In genomic region chr17:81120149-81120484, GRCh38 we compare ENCODE assay signal across 13 cellular contexts. TPM values are rescaled to one million over a fixed set of nuclear protein-coding genes. Genes with fewer than 3 reads are reported as not detected.
DNase-seq lines count a peak whose midpoint lies in the region; ATAC-seq, FAIRE-seq and TF ChIP-seq lines count a peak whose summit lies in the region.
"Had no signal": no experiment of that assay in that cellular context is flagged by ENCODE, and none has a peak within 500 bp of the region (broad histone marks: within the 10 kb centered on the region; RNA-seq: fewer than 3 reads in every experiment).

No MANE protein-coding gene starts in this region.

- no peaks in the 10 kb centered on the region for H3K9me1 ChIP-seq in K562 (ENCODE audit: control insufficient read depth, insufficient read depth, low read length)

- POLR2A ChIA-PET in HepG2 (lab: Yijun Ruan, JAX), result no interaction called here
- POLR2A ChIA-PET in K562 (lab: Yijun Ruan, JAX), result interaction anchor here (0.6 kb wide), 1 partner anchor 139 kb away, joined by 3 read pairs; no protein-coding TSS in a partner anchor

- H3K4me3 ChIP-seq in HepG2 (replicated peaks in 1 of 3; ENCODE audit: insufficient read depth in 1 of 3, low read depth in 2 of 3, low read length in 3 of 3), result no peak overlapping the region
- no peak overlapping the region for H3K4me3 ChIP-seq in right lobe of liver
- H3K4me3 ChIP-seq in K562, result peak overlapping the region; percentile 52
- no peak overlapping the region for H3K4me3 ChIP-seq in mesendoderm (ENCODE audit: low read length)

- no peak overlapping the region for H4K5ac ChIP-seq in mesendoderm (ENCODE audit: low read length)

- no peak overlapping the region for H4K8ac ChIP-seq in mesendoderm (ENCODE audit: low read depth, low read length)

- H3K4ac ChIP-seq in mesendoderm (ENCODE audit: low read depth, low read length), result no peak overlapping the region

- no peak overlapping the region for H2BK120ac ChIP-seq in mesendoderm (ENCODE audit: low read depth, low read length)

- H3K36me3 ChIP-seq in HepG2 (replicated peaks in 1 of 2; ENCODE audit: control insufficient read depth in 1 of 2, insufficient read depth in 2 of 2, low read length in 2 of 2), result no peaks in the 10 kb centered on the region; a peak in 1 of 5 replicates
- no peaks in the 10 kb centered on the region for H3K36me3 ChIP-seq in right lobe of liver
- peaks cover 3% of the 10 kb centered on the region; the same call in 1 of the 3 replicates for H3K36me3 ChIP-seq in K562 (ENCODE audit: control insufficient read depth, insufficient read depth, low read length)
- no peaks in the 10 kb centered on the region for H3K36me3 ChIP-seq in mesendoderm (ENCODE audit: control insufficient read depth, insufficient read depth, low read length)

- H2BK15ac ChIP-seq in mesendoderm (replicated peaks; ENCODE audit: low read depth), result no peak overlapping the region

- ATAC-seq in HepG2 (no peak), right lobe of liver (no peak), K562 (peak; percentile 5), GM18519 (IDR thresholded peaks at IDR 0.05; ENCODE audit: low FRiP score, unreplicated experiment) (no peak)

- no peak overlapping the region for H3K4me2 ChIP-seq in HepG2 (ENCODE audit: low read depth, low read length)
- peak overlapping the region; percentile 33 for H3K4me2 ChIP-seq in K562 (ENCODE audit: insufficient read depth, low read length)
- no peak overlapping the region for H3K4me2 ChIP-seq in mesendoderm (ENCODE audit: low read length)

- CTCF ChIA-PET in HepG2 (lab: Yijun Ruan, JAX; ENCODE audit: low intra/inter-chr PET ratio, low total read pairs), result no interaction called here
- CTCF ChIA-PET in K562 (lab: Yijun Ruan, JAX; ENCODE audit: low intra/inter-chr PET ratio), result no interaction called here

- no peaks in the 10 kb centered on the region for H3K79me1 ChIP-seq in mesendoderm (ENCODE audit: low read length)

- in situ Hi-C loops in HepG2 (cut with HindIII; ENCODE audit: extremely low pct_ligation_motif_present, low pct_unique_long_range_greater_than_20kb) (no loop called here), K562 (cut with MboI) (no loop called here)

- no peak overlapping the region for H2AFZ ChIP-seq in HepG2 (ENCODE audit: low read length)
- H2AFZ ChIP-seq in K562 (ENCODE audit: low read depth, low read length), result peak overlapping the region; percentile 97

- no peak overlapping the region for H2BK5ac ChIP-seq in mesendoderm (ENCODE audit: low read length)

- H3K9me3 ChIP-seq in HepG2 (ENCODE audit: low read length), result no peaks in the 10 kb centered on the region
- H3K9me3 ChIP-seq in right lobe of liver, result no peaks in the 10 kb centered on the region
- no peaks in the 10 kb centered on the region for H3K9me3 ChIP-seq in K562 (replicated peaks; ENCODE audit: control insufficient read depth, insufficient read depth, low read depth, low read length)
- H3K9me3 ChIP-seq: tibial artery had no signal

- no TSS peak for BruUV-seq in HepG2 (replicated peaks; lab: Mats Ljungman, UMichigan)
- BruUV-seq in K562 (replicated peaks; lab: Mats Ljungman, UMichigan), result no TSS peak

- H3K18ac ChIP-seq in mesendoderm (ENCODE audit: low read length), result no peak overlapping the region

- intact Hi-C loops in HepG2 (cut with micrococcal nuclease; ENCODE audit: unreplicated experiment) (no loop called here), right lobe of liver (cut with DNase I) (no loop called here), K562 (cut with micrococcal nuclease) (no loop called here)

- no peak overlapping the region for H3K23ac ChIP-seq in mesendoderm (ENCODE audit: low read length)

- 98% methylated on average over 33 of the region's 33 CpGs for WGBS in HepG2 (ENCODE audit: low lambda C conversion rate)
- WGBS in right lobe of liver (ENCODE audit: insufficient coverage, low coverage, low lambda C conversion rate, missing lambda C conversion rate), result 71% methylated on average over 4 of the region's 33 CpGs
- WGBS in K562 (ENCODE audit: insufficient coverage, low coverage, missing lambda C conversion rate), result 58% methylated on average over 27 of the region's 33 CpGs
- WGBS in mesendoderm (ENCODE audit: extremely low coverage, insufficient coverage, low lambda C conversion rate), result no CpG with 5 or more reads among the region's 33 CpGs

- no peak for DNase-seq in HepG2 (ENCODE audit: low spot score)
- DNase-seq in right lobe of liver, result no peak
- no peak for DNase-seq in K562 (ENCODE audit: extremely low read depth in 1 of 4, low spot score in 3 of 4)
- no peak for DNase-seq in mesendoderm
- no peak for DNase-seq in NOMO-1 treated with dmso at 0.1 percent for 144 hours (lab: John Stamatoyannopoulos, UW; ENCODE audit: unreplicated experiment)
- DNase-seq in HuH-7.5 (ENCODE audit: low spot score), result no peak
- no peak for DNase-seq in D721Med (ENCODE audit: insufficient read length, low spot score)
- DNase-seq: tibial artery had no signal

- TF ChIP-seq RAD21 in HepG2 (CRISPR knock-in tag; IDR thresholded peaks at IDR 0.05) (no peak), K562 (CRISPR knock-in tag; conservative IDR thresholded peaks at IDR 0.05 in 1 of 2, IDR thresholded peaks at IDR 0.05 in 1 of 2) (no peak)

- FAIRE-seq in HepG2 (lab: Jason Lieb, UNC) (no peak), K562 (lab: Jason Lieb, UNC) (no peak), D721Med (lab: Jason Lieb, UNC) (no peak)

- H2AK5ac ChIP-seq in mesendoderm (ENCODE audit: low read length), result no peak overlapping the region

- TF ChIP-seq CTCF in HepG2 (CRISPR knock-in tag; IDR thresholded peaks at IDR 0.05) (no peak), right lobe of liver (IDR thresholded peaks at IDR 0.05) (no peak), K562 (IDR thresholded peaks at IDR 0.05 in 2 of 3, conservative IDR thresholded peaks at IDR 0.05 in 1 of 3; ENCODE audit: insufficient read depth in 2 of 3, low read depth in 1 of 3, low read length in 3 of 3) (no peak), D721Med (IDR thresholded peaks at IDR 0.05; ENCODE audit: insufficient read depth, missing control alignments) (no peak)

- no peaks in the 10 kb centered on the region for H4K20me1 ChIP-seq in HepG2 (ENCODE audit: insufficient read depth, low read length)
- 0 out of 2 replicates have a peak, but pooled peaks cover 4% of the 10 kb centered on the region for H4K20me1 ChIP-seq in K562 (replicated peaks; ENCODE audit: control insufficient read depth, insufficient read depth, low read length)

- H3K27me3 ChIP-seq in HepG2 (ENCODE audit: control insufficient read depth in 1 of 2, insufficient read depth in 2 of 2, low read length in 2 of 2), result no peaks in the 10 kb centered on the region
- H3K27me3 ChIP-seq in right lobe of liver, result no peaks in the 10 kb centered on the region
- H3K27me3 ChIP-seq in K562 (ENCODE audit: control insufficient read depth in 2 of 2, insufficient read depth in 2 of 2, low read length in 2 of 2), result peaks cover 0 to 13% of the 10 kb centered on the region in 2 experiments; a peak in 2 of 5 replicates
- H3K27me3 ChIP-seq in mesendoderm (ENCODE audit: insufficient read depth, low read length, poor library complexity), result no peaks in the 10 kb centered on the region

- peak overlapping the region; percentile 42 for H3K56ac ChIP-seq in mesendoderm (ENCODE audit: low read length)

- TF ChIP-seq EP300 in HepG2 (IDR thresholded peaks at IDR 0.05; ENCODE audit: low read depth in 2 of 2, low read length in 2 of 2) (no peak), HepG2 (CRISPR knock-in tag; IDR thresholded peaks at IDR 0.05; ENCODE audit: borderline replicate concordance) (no peak), K562 (IDR thresholded peaks at IDR 0.05; ENCODE audit: low read length) (no peak)

- no peak overlapping the region for H3K9ac ChIP-seq in HepG2 (ENCODE audit: insufficient read depth, low read depth, low read length)
- peak overlapping the region; percentile 53 to 56; a peak in 3 of 4 replicates for H3K9ac ChIP-seq in K562 (ENCODE audit: insufficient read depth in 1 of 2, low read depth in 2 of 2, low read length in 2 of 2)
- no peak overlapping the region for H3K9ac ChIP-seq in mesendoderm (ENCODE audit: low read length)

- H3K79me2 ChIP-seq in HepG2 (ENCODE audit: insufficient read depth, low read length) (no peaks in the 10 kb centered on the region), K562 (ENCODE audit: control insufficient read depth, insufficient read depth, low read length) (no peaks in the 10 kb centered on the region), mesendoderm (ENCODE audit: control insufficient read depth, insufficient read depth, low read length) (no peaks in the 10 kb centered on the region)

- TF ChIP-seq POLR2A in HepG2 (IDR thresholded peaks at IDR 0.05; ENCODE audit: insufficient read depth in 1 of 2, low read depth in 2 of 2, low read length in 2 of 2) (no peak), right lobe of liver (IDR thresholded peaks at IDR 0.05) (no peak), K562 (conservative IDR thresholded peaks at IDR 0.05) (no peak)

- H3K4me1 ChIP-seq in HepG2 (ENCODE audit: insufficient read depth, low read length) (no peaks in the 10 kb centered on the region), right lobe of liver (peaks cover 0 to 23% (median 8%) of the 10 kb centered on the region in 4 donors), K562 (replicated peaks in 1 of 2; ENCODE audit: control insufficient read depth in 2 of 2, insufficient read depth in 2 of 2, low read length in 2 of 2) (peaks cover 0 to 94% of the 10 kb centered on the region in 2 experiments; a peak in 4 of 5 replicates), mesendoderm (ENCODE audit: control insufficient read depth, low read depth, low read length) (no peaks in the 10 kb centered on the region)

- H3K27ac ChIP-seq in HepG2 (ENCODE audit: extremely low read length, insufficient read depth, low read length) (no peak overlapping the region), right lobe of liver (no peak overlapping the region), K562 (ENCODE audit: extremely low read depth, low read depth, low read length) (peak overlapping the region; percentile 63; the same call in 2 of the 3 replicates), mesendoderm (ENCODE audit: low read depth, low read length) (no peak overlapping the region)
- H3K27ac ChIP-seq: tibial artery had no signal

RNA-seq across cellular contexts. Expression of gene PVALEF, which starts 45.2 kb away (rescaled TPM):
- total RNA-seq in HepG2 (2016; rRNA removed; fragmentation: Illumina TruSeq; extraction: Trizol) (0.18 TPM in 1 of 2 replicates, not detected in the other), right lobe of liver (not detected), K562 (2014; rRNA removed) (not detected in 2 replicates), K562 (2014; rRNA removed; fragmentation: Illumina TruSeq; extraction: Trizol) (not detected in 2 replicates), K562 (2015; rRNA removed; fragmentation: Illumina TruSeq; extraction: Trizol) (not detected in 2 replicates), K562 (2021) (not detected in 2 replicates)
- total RNA-seq in HepG2 (2016; cell fraction: cytosol; rRNA removed; fragmentation: Illumina TruSeq; extraction: Trizol; ENCODE audit: low read depth), result 0.40 and 0.53 TPM in 2 replicates
- total RNA-seq in HepG2 (2016; cell fraction: insoluble cytoplasmic fraction; rRNA removed; fragmentation: Illumina TruSeq; extraction: Trizol), result 0.13 and 0.22 TPM in 2 replicates
- total RNA-seq in HepG2 (2016; cell fraction: membrane; rRNA removed; fragmentation: Illumina TruSeq; extraction: Trizol), result 0.25 and 0.28 TPM in 2 replicates
- 0.28 TPM in 1 of 2 replicates, not detected in the other for total RNA-seq in HepG2 (2016; cell fraction: nucleus; rRNA removed; fragmentation: Illumina TruSeq; extraction: Trizol)
- polyA plus RNA-seq in HepG2 (2011; rRNA removed) (0.18 and 0.24 TPM in 2 replicates), K562 (2011; rRNA removed) (not detected in 2 replicates), K562 (2014; fragmentation: Illumina TruSeq; extraction: Trizol) (not detected in 2 replicates), K562 (2014; fragmentation: Nextera tagmentation; extraction: Ambion mirVana) (not detected), K562 (2014; rRNA removed) (not detected in 2 replicates)
- polyA plus RNA-seq in HepG2 (2011; cell fraction: cytosol; rRNA removed), result 0.11 TPM in 1 of 2 replicates, not detected in the other
- 0.21 and 0.42 TPM in 2 replicates for polyA plus RNA-seq in HepG2 (2011; cell fraction: nucleus; rRNA removed)
- polyA plus RNA-seq in HepG2 (2012), result not detected in 2 replicates
- 0.29 and 0.34 TPM in 2 replicates for polyA plus RNA-seq in HepG2 (2016; cell fraction: cytosol; fragmentation: Illumina TruSeq; extraction: Trizol; ENCODE audit: low read depth)
- 0.39 and 0.44 TPM in 2 replicates for polyA plus RNA-seq in HepG2 (2016; cell fraction: insoluble cytoplasmic fraction; fragmentation: Illumina TruSeq; extraction: Trizol; ENCODE audit: low read depth)
- polyA plus RNA-seq in HepG2 (2016; cell fraction: membrane; fragmentation: Illumina TruSeq; extraction: Trizol; ENCODE audit: low read depth), result 0.14 and 0.19 TPM in 2 replicates
- polyA plus RNA-seq in HepG2 (2016; cell fraction: nucleus; fragmentation: Illumina TruSeq; extraction: Trizol; ENCODE audit: insufficient read depth, low read depth), result 0.36 TPM in 1 of 2 replicates, not detected in the other
- polyA minus RNA-seq in HepG2 (2011; rRNA and poly(A)+ RNA removed; ENCODE audit: low replicate concordance), result 0.09 and 0.18 TPM in 2 replicates
- polyA minus RNA-seq in HepG2 (2011; cell fraction: cytosol; rRNA and poly(A)+ RNA removed), result not detected in 2 replicates
- polyA minus RNA-seq in HepG2 (2011; cell fraction: nucleus; rRNA and poly(A)+ RNA removed), result not detected in 2 replicates
- not detected in 2 replicates for total RNA-seq in K562 (2011; cell fraction: chromatin; rRNA removed; ENCODE audit: low replicate concordance)
- total RNA-seq in K562 (2011; cell fraction: nucleolus; rRNA removed), result not detected in 2 replicates
- total RNA-seq in K562 (2011; cell fraction: nucleoplasm; rRNA removed), result not detected in 2 replicates
- not detected in 2 replicates for polyA plus RNA-seq in K562 (2011; cell fraction: cytosol; rRNA removed)
- polyA plus RNA-seq in K562 (2011; cell fraction: nucleus; rRNA removed), result not detected in 2 replicates
- polyA plus RNA-seq in K562 (2012), result not detected in 2 replicates
- not detected in 2 replicates for polyA minus RNA-seq in K562 (2011; rRNA and poly(A)+ RNA removed)
- not detected in 2 replicates for polyA minus RNA-seq in K562 (2011; cell fraction: cytosol; rRNA and poly(A)+ RNA removed)
- not detected in 2 replicates for polyA minus RNA-seq in K562 (2011; cell fraction: nucleus; rRNA and poly(A)+ RNA removed)
- polyA plus RNA-seq in mesendoderm (2013, experiment 1 of 2), result not detected
- not detected for polyA plus RNA-seq in mesendoderm (2013, experiment 2 of 2)
- total RNA-seq: activated CD8-positive, alpha-beta memory T cell treated with anti-CD3 and anti-CD28 coated beads for 36 hours; cardiac septum; occipital lobe; SK-MEL-5 had no signal

RNA-seq across cellular contexts. Expression of gene AATK, which starts 45.9 kb away (rescaled TPM):
- 6.1 and 8.4 TPM in 2 replicates for total RNA-seq in HepG2 (2016; rRNA removed; fragmentation: Illumina TruSeq; extraction: Trizol)
- total RNA-seq in HepG2 (2016; cell fraction: cytosol; rRNA removed; fragmentation: Illumina TruSeq; extraction: Trizol; ENCODE audit: low read depth), result 1.5 and 2.0 TPM in 2 replicates
- 5.3 and 9.5 TPM in 2 replicates for total RNA-seq in HepG2 (2016; cell fraction: insoluble cytoplasmic fraction; rRNA removed; fragmentation: Illumina TruSeq; extraction: Trizol)
- 2.9 and 3.0 TPM in 2 replicates for total RNA-seq in HepG2 (2016; cell fraction: membrane; rRNA removed; fragmentation: Illumina TruSeq; extraction: Trizol)
- 9.7 and 12.6 TPM in 2 replicates for total RNA-seq in HepG2 (2016; cell fraction: nucleus; rRNA removed; fragmentation: Illumina TruSeq; extraction: Trizol)
- polyA plus RNA-seq in HepG2 (2011; rRNA removed), result 2.9 and 5.2 TPM in 2 replicates
- 2.9 and 4.3 TPM in 2 replicates for polyA plus RNA-seq in HepG2 (2011; cell fraction: cytosol; rRNA removed)
- polyA plus RNA-seq in HepG2 (2011; cell fraction: nucleus; rRNA removed), result 15.0 and 16.5 TPM in 2 replicates
- polyA plus RNA-seq in HepG2 (2012), result 4.4 and 8.0 TPM in 2 replicates
- 0.54 and 0.65 TPM in 2 replicates for polyA plus RNA-seq in HepG2 (2016; cell fraction: cytosol; fragmentation: Illumina TruSeq; extraction: Trizol; ENCODE audit: low read depth)
- polyA plus RNA-seq in HepG2 (2016; cell fraction: insoluble cytoplasmic fraction; fragmentation: Illumina TruSeq; extraction: Trizol; ENCODE audit: low read depth), result 5.7 and 6.0 TPM in 2 replicates
- 1.1 and 1.8 TPM in 2 replicates for polyA plus RNA-seq in HepG2 (2016; cell fraction: membrane; fragmentation: Illumina TruSeq; extraction: Trizol; ENCODE audit: low read depth)
- 14.7 and 18.3 TPM in 2 replicates for polyA plus RNA-seq in HepG2 (2016; cell fraction: nucleus; fragmentation: Illumina TruSeq; extraction: Trizol; ENCODE audit: insufficient read depth, low read depth)
- 20.3 and 42.0 TPM in 2 replicates for polyA minus RNA-seq in HepG2 (2011; rRNA and poly(A)+ RNA removed; ENCODE audit: low replicate concordance)
- 7.4 and 11.0 TPM in 2 replicates for polyA minus RNA-seq in HepG2 (2011; cell fraction: cytosol; rRNA and poly(A)+ RNA removed)
- 3.6 and 4.6 TPM in 2 replicates for polyA minus RNA-seq in HepG2 (2011; cell fraction: nucleus; rRNA and poly(A)+ RNA removed)
- 1 to 10 TPM in 2 of 6 experiments, under 1 TPM in 4; 0.31 to 1.2 (median 0.86) TPM for total RNA-seq in right lobe of liver
- total RNA-seq in K562 (2011; cell fraction: chromatin; rRNA removed; ENCODE audit: low replicate concordance), result 0.63 and 1.3 TPM in 2 replicates
- total RNA-seq in K562 (2011; cell fraction: nucleolus; rRNA removed), result 1.3 TPM in 2 replicates
- 0.84 and 1.1 TPM in 2 replicates for total RNA-seq in K562 (2011; cell fraction: nucleoplasm; rRNA removed)
- 0.24 TPM in 1 of 2 replicates, not detected in the other for total RNA-seq in K562 (2014; rRNA removed)
- 0.10 TPM in 1 of 2 replicates, not detected in the other for total RNA-seq in K562 (2014; rRNA removed; fragmentation: Illumina TruSeq; extraction: Trizol)
- 0.11 TPM in 1 of 2 replicates, not detected in the other for total RNA-seq in K562 (2015; rRNA removed; fragmentation: Illumina TruSeq; extraction: Trizol)
- 0.51 and 0.55 TPM in 2 replicates for total RNA-seq in K562 (2021)
- 0.43 and 0.50 TPM in 2 replicates for polyA plus RNA-seq in K562 (2011; rRNA removed)
- polyA plus RNA-seq in K562 (2011; cell fraction: cytosol; rRNA removed), result 0.46 and 1.1 TPM in 2 replicates
- 1.6 and 3.2 TPM in 2 replicates for polyA plus RNA-seq in K562 (2011; cell fraction: nucleus; rRNA removed)
- polyA plus RNA-seq in K562 (2012), result 0.18 and 0.32 TPM in 2 replicates
- polyA plus RNA-seq in K562 (2014; fragmentation: Illumina TruSeq; extraction: Trizol), result 0.29 TPM in 1 of 2 replicates, not detected in the other
- polyA plus RNA-seq in K562 (2014; fragmentation: Nextera tagmentation; extraction: Ambion mirVana), result not detected
- 0.25 and 0.26 TPM in 2 replicates for polyA plus RNA-seq in K562 (2014; rRNA removed)
- not detected in 2 replicates for polyA minus RNA-seq in K562 (2011; rRNA and poly(A)+ RNA removed)
- polyA minus RNA-seq in K562 (2011; cell fraction: cytosol; rRNA and poly(A)+ RNA removed), result 1.0 and 1.1 TPM in 2 replicates
- polyA minus RNA-seq in K562 (2011; cell fraction: nucleus; rRNA and poly(A)+ RNA removed), result 0.78 and 1.5 TPM in 2 replicates
- polyA plus RNA-seq in mesendoderm (2013, experiment 1 of 2), result 0.34 TPM
- polyA plus RNA-seq in mesendoderm (2013, experiment 2 of 2), result 0.21 TPM

Comparison
In these comparisons a context has a peak if more than half of its experiments do, and no peak if none do; other contexts are left out.
1. H3K9ac ChIP-seq: peak in K562 (2 of 2); none in HepG2 (single experiment) and mesendoderm (single experiment).
2. Of the 241 proteins assayed by ChIP-seq in both HepG2 and K562: peak only in HepG2: none; only in K562: AFF4, CHD4, ELF1, GATAD2A, KAT7, NFIC and 4 more; in both: none; in neither: 231.